In the genomic region with DNA sequence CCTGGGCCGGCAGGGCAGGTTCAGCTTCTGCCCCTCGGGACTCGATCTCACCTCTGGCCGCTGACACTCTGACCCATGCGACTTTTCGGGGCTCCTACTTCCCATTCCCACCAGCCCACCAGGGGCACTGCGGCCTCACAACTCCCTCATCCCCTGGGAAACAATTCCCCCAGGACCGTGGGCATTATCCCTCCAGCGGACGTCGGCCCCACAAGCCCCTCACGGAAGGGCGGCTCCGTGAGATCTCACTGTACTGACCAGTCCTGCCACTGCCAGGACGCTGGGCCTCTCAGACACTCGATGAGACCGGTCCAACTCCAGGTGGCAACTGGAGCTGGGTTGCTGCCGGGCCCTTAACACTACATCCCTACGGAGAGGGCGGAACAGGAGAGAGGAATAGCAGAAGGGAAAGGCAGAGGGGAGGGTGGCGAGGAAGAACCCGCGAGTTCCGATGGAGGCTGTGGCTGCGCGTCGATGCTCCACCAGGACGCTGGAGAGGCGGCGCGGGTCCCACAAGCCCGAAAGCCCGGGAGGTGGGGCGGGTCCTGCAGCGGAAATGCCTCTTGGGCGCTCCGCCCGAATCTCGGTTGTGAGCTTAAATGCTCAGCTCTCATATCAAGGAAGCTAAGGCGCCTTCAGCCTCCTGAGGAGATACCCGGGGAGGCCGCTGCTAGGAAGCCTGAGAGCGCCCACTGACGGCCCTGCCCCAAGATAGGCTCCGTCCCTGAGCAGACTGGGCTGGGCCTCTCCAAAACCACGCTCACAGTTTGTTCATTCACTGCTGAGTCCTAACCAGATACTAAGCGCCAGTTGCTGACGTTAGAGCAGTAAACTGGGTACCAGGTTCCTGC, we compare ENCODE assay signal across 8 cellular contexts. TPM values are rescaled to one million over a fixed set of nuclear protein-coding genes. Genes with fewer than 3 reads are reported as not detected.
DNase-seq lines count a peak whose midpoint lies in the region; ATAC-seq lines count a peak whose summit lies in the region.

No MANE protein-coding gene starts in this region.

- H3K4me1 Mint-ChIP-seq in activated CD8-positive, alpha-beta T cell treated with anti-CD3 and anti-CD28 coated beads, Interleukin-2, amount 10 ng/mL, durations not matched to agents 7 days and 5 days (ENCODE audit: low read depth), result peaks cover 6% of the 10 kb centered on the region

- POLR2A ChIA-PET in activated CD8-positive, alpha-beta T cell treated with anti-CD3 and anti-CD28 coated beads, Interleukin-2, amount 10 ng/mL, durations not matched to agents 7 days and 5 days (lab: Charles Lee), result interaction anchor here (0.6 kb wide), 1 partner anchor 79 kb away, joined by 4 read pairs; no protein-coding TSS in a partner anchor

- no peaks in the 10 kb centered on the region for H3K27me3 Mint-ChIP-seq in activated CD8-positive, alpha-beta T cell treated with anti-CD3 and anti-CD28 coated beads, Interleukin-2, amount 10 ng/mL, durations not matched to agents 7 days and 5 days (ENCODE audit: low read depth)

- peak overlapping the region; percentile 46 for H3K4me3 Mint-ChIP-seq in activated CD8-positive, alpha-beta T cell treated with anti-CD3 and anti-CD28 coated beads, Interleukin-2, amount 10 ng/mL, durations not matched to agents 7 days and 5 days

- DNase-seq in COLO829 (ENCODE audit: low spot score) (peak; percentile 0), fibroblast of the conjunctiva (ENCODE audit: low read depth) (peak; percentile 43), GOT3 (lab: John Stamatoyannopoulos, UW) (no peak), NCI-H146 treated with DMSO at 0.1 percent for 48 hours (lab: John Stamatoyannopoulos, UW; ENCODE audit: unreplicated experiment) (no peak)
- DNase-seq in activated CD8-positive, alpha-beta T cell treated with anti-CD3 and anti-CD28 coated beads, Interleukin-2, amount 10 ng/mL, durations not matched to agents 7 days and 5 days, result peak; percentile 68
- peak; percentile 14 to 49 (median 21) for DNase-seq in stimulated activated CD4-positive, alpha-beta T cell treated with anti-CD3 and anti-CD28 coated beads, Interleukin-12 subunit alpha, Interleukin-12 subunit beta, amount 100 ng/mL, for 48 hours (ENCODE audit: low read depth in 2 of 3, low spot score in 1 of 3)

- H3K9me3 Mint-ChIP-seq in activated CD8-positive, alpha-beta T cell treated with anti-CD3 and anti-CD28 coated beads, Interleukin-2, amount 10 ng/mL, durations not matched to agents 7 days and 5 days (ENCODE audit: insufficient read depth), result no peaks in the 10 kb centered on the region

- peak; percentile 89 for ATAC-seq in activated CD8-positive, alpha-beta T cell treated with anti-CD3 and anti-CD28 coated beads, Interleukin-2, amount 10 ng/mL, durations not matched to agents 7 days and 5 days
- ATAC-seq in HG02852 (IDR thresholded peaks at IDR 0.05; ENCODE audit: unreplicated experiment) (no peak), HG03280 (IDR thresholded peaks at IDR 0.05; ENCODE audit: unreplicated experiment) (no peak)

- CTCF ChIA-PET in activated CD8-positive, alpha-beta T cell treated with anti-CD3 and anti-CD28 coated beads, Interleukin-2, amount 10 ng/mL, durations not matched to agents 7 days and 5 days (lab: Charles Lee), result interaction anchor here (0.6 to 1.6 kb wide), 6 partner anchors 8 to 136 kb away, joined by 3 to 6 read pairs (median 5); partner anchors contain the start of gene DNAJB5

- peak overlapping the region; percentile 86 for H3K27ac Mint-ChIP-seq in activated CD8-positive, alpha-beta T cell treated with anti-CD3 and anti-CD28 coated beads, Interleukin-2, amount 10 ng/mL, durations not matched to agents 7 days and 5 days

- no peaks in the 10 kb centered on the region for H3K36me3 Mint-ChIP-seq in activated CD8-positive, alpha-beta T cell treated with anti-CD3 and anti-CD28 coated beads, Interleukin-2, amount 10 ng/mL, durations not matched to agents 7 days and 5 days (ENCODE audit: low read depth)

RNA-seq across cellular contexts. Expression of gene VCP, which starts 36.3 kb away (rescaled TPM):
- 100 to 1,000 TPM; 214 to 217 TPM for total RNA-seq in activated CD8-positive, alpha-beta T cell treated with anti-CD3 and anti-CD28 coated beads, Interleukin-2, amount 10 ng/mL, durations not matched to agents 7 days and 5 days

RNA-seq across cellular contexts. Expression of gene FANCG, which starts 43.7 kb away (rescaled TPM):
- 100 to 1,000 TPM; 125 to 136 TPM for total RNA-seq in activated CD8-positive, alpha-beta T cell treated with anti-CD3 and anti-CD28 coated beads, Interleukin-2, amount 10 ng/mL, durations not matched to agents 7 days and 5 days

RNA-seq across cellular contexts. Expression of gene DNAJB5, which starts 46.5 kb away (rescaled TPM):
- 1 to 10 TPM; 5.1 to 5.5 TPM for total RNA-seq in activated CD8-positive, alpha-beta T cell treated with anti-CD3 and anti-CD28 coated beads, Interleukin-2, amount 10 ng/mL, durations not matched to agents 7 days and 5 days

Comparison
In these comparisons a context has a peak if more than half of its experiments do, and no peak if none do; other contexts are left out.
1. DNase-seq: peak in COLO829 (single experiment), activated CD8-positive, alpha-beta T cell treated with anti-CD3 and anti-CD28 coated beads, Interleukin-2, amount 10 ng/mL, durations not matched to agents 7 days and 5 days (single experiment), fibroblast of the conjunctiva (single experiment) and stimulated activated CD4-positive, alpha-beta T cell treated with anti-CD3 and anti-CD28 coated beads, Interleukin-12 subunit alpha, Interleukin-12 subunit beta, amount 100 ng/mL, for 48 hours (3 of 3); none in GOT3 (single experiment) and NCI-H146 treated with DMSO at 0.1 percent for 48 hours (single experiment).